In the genomic region with DNA sequence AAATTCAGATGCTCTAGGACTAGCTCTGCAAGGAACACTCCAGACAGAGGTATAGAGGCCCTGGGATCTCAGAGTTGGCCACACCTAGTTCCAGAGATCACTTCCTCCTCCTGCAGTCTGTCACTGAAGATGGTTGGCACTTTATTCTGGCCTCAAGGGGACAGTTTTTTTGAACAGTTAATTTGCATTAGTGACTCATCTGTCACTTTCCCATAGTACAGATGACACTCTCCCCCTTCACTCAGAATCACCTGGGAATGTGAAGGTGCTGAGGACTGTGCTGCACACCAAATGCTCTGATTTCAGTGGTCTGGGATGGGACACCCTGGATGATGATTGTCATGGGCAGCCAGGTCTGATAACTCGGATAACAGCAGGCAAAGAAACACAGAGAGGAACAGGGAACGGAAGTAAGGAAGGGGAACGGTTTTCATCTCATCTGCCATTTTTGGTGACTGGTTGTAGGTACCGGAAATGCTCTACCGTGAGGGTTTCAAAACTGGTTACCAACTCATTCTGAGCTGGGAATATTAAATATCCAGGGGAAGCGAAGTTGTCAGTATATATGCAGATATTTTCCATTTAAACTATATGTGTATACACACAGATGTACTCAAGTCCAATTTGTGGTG, we compare ENCODE assay signal across 10 cellular contexts.
A peak's percentile ranks its signal among the peaks of the same experiment; 100 is the strongest.
DNase-seq lines count a peak whose midpoint lies in the region; ATAC-seq and TF ChIP-seq lines count a peak whose summit lies in the region.
"Had no signal": no experiment of that assay in that cellular context is flagged by ENCODE, and none has a peak within 500 bp of the region (broad histone marks: within the 10 kb centered on the region; RNA-seq: fewer than 3 reads in every experiment).

No MANE protein-coding gene starts in this region.

- no peak overlapping the region for H3K27ac ChIP-seq in psoas muscle
- H3K27ac ChIP-seq: gastroesophageal sphincter, HL-60 had no signal

- POLR2A ChIA-PET in activated CD4-positive, alpha-beta T cell treated with anti-CD3 and anti-CD28 coated beads for 36 hours (lab: Charles Lee), result no interaction called here

- no peak overlapping the region for H3K27ac Mint-ChIP-seq in activated CD4-positive, alpha-beta T cell treated with anti-CD3 and anti-CD28 coated beads for 36 hours

- peaks cover 3% of the 10 kb centered on the region for H3K36me3 Mint-ChIP-seq in activated CD4-positive, alpha-beta T cell treated with anti-CD3 and anti-CD28 coated beads for 36 hours (ENCODE audit: low read depth)

- no peaks in the 10 kb centered on the region for H3K27me3 ChIP-seq in psoas muscle (ENCODE audit: insufficient read depth in 3 of 3, low read length in 2 of 3)
- H3K27me3 ChIP-seq: gastroesophageal sphincter had no signal

- H3K27me3 Mint-ChIP-seq in activated CD4-positive, alpha-beta T cell treated with anti-CD3 and anti-CD28 coated beads for 36 hours, result no peaks in the 10 kb centered on the region

- H3K4me1 Mint-ChIP-seq in activated CD4-positive, alpha-beta T cell treated with anti-CD3 and anti-CD28 coated beads for 36 hours, result peaks cover 18% of the 10 kb centered on the region

- TF ChIP-seq CTCF in psoas muscle (IDR thresholded peaks at IDR 0.05), result no peak

- WGBS in psoas muscle, 3 donors, result 90 to 94% (median 91%) methylated on average over 6 of the region's 6 CpGs

- CTCF ChIA-PET in activated CD4-positive, alpha-beta T cell treated with anti-CD3 and anti-CD28 coated beads for 36 hours (lab: Charles Lee), result interaction anchor here (1.2 kb wide), 1 partner anchor 65 kb away, joined by 3 read pairs; no protein-coding TSS in a partner anchor

- peaks cover 0 to 5% of the 10 kb centered on the region in 2 donors for H3K36me3 ChIP-seq in psoas muscle (ENCODE audit: insufficient read depth in 1 of 2, low read depth in 1 of 2)

- no peaks in the 10 kb centered on the region for H3K9me3 Mint-ChIP-seq in activated CD4-positive, alpha-beta T cell treated with anti-CD3 and anti-CD28 coated beads for 36 hours (ENCODE audit: low read depth)

- no peak overlapping the region for H3K4me3 Mint-ChIP-seq in activated CD4-positive, alpha-beta T cell treated with anti-CD3 and anti-CD28 coated beads for 36 hours

- H3K9me3 ChIP-seq in psoas muscle, result no peaks in the 10 kb centered on the region
- H3K9me3 ChIP-seq: gastroesophageal sphincter had no signal

- peak; percentile 40 for ATAC-seq in activated CD4-positive, alpha-beta T cell treated with anti-CD3 and anti-CD28 coated beads for 36 hours
- ATAC-seq in HG02763 (IDR thresholded peaks at IDR 0.05; ENCODE audit: unreplicated experiment) (peak; percentile 90), psoas muscle (no peak)
- ATAC-seq in stimulated activated naive CD8-positive, alpha-beta T cell treated with anti-CD3 and anti-CD28 coated beads, Interleukin-15, Interleukin-2, amounts not matched to agents 100 U/mL and 50 U/mL, for 24 hours, result peak; percentile 59
- ATAC-seq: gastroesophageal sphincter had no signal

- no peak overlapping the region for H3K4me3 ChIP-seq in psoas muscle
- H3K4me3 ChIP-seq: gastroesophageal sphincter had no signal

- H3K4me1 ChIP-seq in psoas muscle, result no peaks in the 10 kb centered on the region
- H3K4me1 ChIP-seq: gastroesophageal sphincter had no signal

- DNase-seq in activated CD4-positive, alpha-beta T cell treated with anti-CD3 and anti-CD28 coated beads for 36 hours, result no peak
- no peak for DNase-seq in activated CD4-positive, alpha-beta T cell treated with anti-CD3 and anti-CD28 coated beads for 1 hour
- DNase-seq in LoVo (ENCODE audit: low spot score) (peak; percentile 43), psoas muscle (no peak), DMS153 (lab: John Stamatoyannopoulos, UW) (no peak)
- DNase-seq in stimulated activated naive CD8-positive, alpha-beta T cell treated with anti-CD3 and anti-CD28 coated beads, Interleukin-15, Interleukin-2, amounts not matched to agents 100 U/mL and 50 U/mL, for 24 hours, result no peak
- DNase-seq in stimulated activated CD4-positive, alpha-beta T cell treated with anti-CD3 and anti-CD28 coated beads, Interleukin-4, amount 100 ng/mL, for 24 hours, result no peak

- intact Hi-C loops in activated CD4-positive, alpha-beta T cell treated with anti-CD3 and anti-CD28 coated beads for 36 hours (cut with DNase I, micrococcal nuclease), result no loop called here
- intact Hi-C loops in psoas muscle (cut with DNase I), result no loop called here

Comparison
In these comparisons a context has a peak if more than half of its experiments do, and no peak if none do; other contexts are left out.
1. ATAC-seq: peak in activated CD4-positive, alpha-beta T cell treated with anti-CD3 and anti-CD28 coated beads for 36 hours (single experiment), HG02763 (single experiment) and stimulated activated naive CD8-positive, alpha-beta T cell treated with anti-CD3 and anti-CD28 coated beads, Interleukin-15, Interleukin-2, amounts not matched to agents 100 U/mL and 50 U/mL, for 24 hours (single experiment); none in psoas muscle (0 of 4).